ENCODE assay signal across 29 cellular contexts in genomic region chr5:153542536-153542935, GRCh38. TPM values are rescaled to one million over a fixed set of nuclear protein-coding genes. Genes with fewer than 3 reads are reported as not detected.
DNase-seq lines count a peak whose midpoint lies in the region; FAIRE-seq and TF ChIP-seq lines count a peak whose summit lies in the region.
"Had no signal": no experiment of that assay in that cellular context is flagged by ENCODE, and none has a peak within 500 bp of the region (broad histone marks: within the 10 kb centered on the region; RNA-seq: fewer than 3 reads in every experiment).

No MANE protein-coding gene starts in this region.

- no peaks in the 10 kb centered on the region for H3K4me1 ChIP-seq in endothelial cell of umbilical vein (ENCODE audit: control insufficient read depth, extremely low read depth, insufficient read depth, low read length)
- no peaks in the 10 kb centered on the region for H3K4me1 ChIP-seq in left ventricle myocardium inferior
- H3K4me1 ChIP-seq: HAP-1, parathyroid adenoma had no signal

- H3K4me1 Mint-ChIP-seq in activated naive CD8-positive, alpha-beta T cell treated with anti-CD3 and anti-CD28 coated beads for 36 hours = no peaks in the 10 kb centered on the region
- H3K4me1 Mint-ChIP-seq in glutamatergic neuron (ENCODE audit: low read depth, unreplicated experiment) = peaks cover 2% of the 10 kb centered on the region
- H3K4me1 Mint-ChIP-seq: activated CD4-positive, alpha-beta memory T cell treated with anti-CD3 and anti-CD28 coated beads, Interleukin-2, amount 10 ng/mL, durations not matched to agents 7 days and 5 days; immature natural killer cell had no signal

- H3K9me3 Mint-ChIP-seq in activated naive CD8-positive, alpha-beta T cell treated with anti-CD3 and anti-CD28 coated beads for 36 hours = peaks cover 1% of the 10 kb centered on the region
- peaks cover 1% of the 10 kb centered on the region for H3K9me3 Mint-ChIP-seq in glutamatergic neuron (ENCODE audit: unreplicated experiment)
- H3K9me3 Mint-ChIP-seq: activated CD4-positive, alpha-beta memory T cell treated with anti-CD3 and anti-CD28 coated beads, Interleukin-2, amount 10 ng/mL, durations not matched to agents 7 days and 5 days had no signal

- H3K4me2 ChIP-seq in endothelial cell of umbilical vein (ENCODE audit: insufficient read depth, low read length) = no peak overlapping the region
- H3K4me2 ChIP-seq: neural progenitor cell had no signal

- H3K27ac ChIP-seq in endothelial cell of umbilical vein (ENCODE audit: insufficient read depth, low read depth, low read length) (no peak overlapping the region), left ventricle myocardium inferior (replicated peaks) (no peak overlapping the region)
- H3K27ac ChIP-seq: dorsolateral prefrontal cortex, neural progenitor cell, parathyroid adenoma, RWPE1 had no signal

- H3K27me3 ChIP-seq in endothelial cell of umbilical vein (ENCODE audit: control insufficient read depth in 2 of 2, insufficient read depth in 2 of 2, low read length in 2 of 2) = no peaks in the 10 kb centered on the region
- H3K27me3 ChIP-seq in left ventricle myocardium inferior (ENCODE audit: low read depth) = no peaks in the 10 kb centered on the region
- H3K27me3 ChIP-seq: dorsolateral prefrontal cortex, neural progenitor cell had no signal

- no peak for FAIRE-seq in endothelial cell of umbilical vein (lab: Jason Lieb, UNC)
- FAIRE-seq: GM18507, HepG2, small intestine had no signal

- H4K20me1 ChIP-seq in endothelial cell of umbilical vein (replicated peaks; ENCODE audit: control insufficient read depth, extremely low read depth, insufficient read depth, low read length) = no peaks in the 10 kb centered on the region

- CTCF ChIA-PET in endothelial cell of umbilical vein (lab: Charles Lee) = interaction anchor here (1.2 kb wide), 1 partner anchor 19 kb away, joined by 3 read pairs; no protein-coding TSS in a partner anchor

- H3K4me3 ChIP-seq in endothelial cell of umbilical vein (replicated peaks in 1 of 3; ENCODE audit: insufficient read depth in 1 of 3, low read depth in 1 of 3, low read length in 3 of 3) (no peak overlapping the region), left ventricle myocardium inferior (no peak overlapping the region)
- H3K4me3 ChIP-seq: dorsolateral prefrontal cortex, HAP-1, neural progenitor cell had no signal

- H3K9me1 ChIP-seq in endothelial cell of umbilical vein (replicated peaks; ENCODE audit: control insufficient read depth, extremely low read depth, insufficient read depth, low read length) = no peaks in the 10 kb centered on the region

- no peak overlapping the region for H3K27ac Mint-ChIP-seq in activated naive CD8-positive, alpha-beta T cell treated with anti-CD3 and anti-CD28 coated beads for 36 hours
- no peak overlapping the region for H3K27ac Mint-ChIP-seq in glutamatergic neuron (ENCODE audit: unreplicated experiment)
- H3K27ac Mint-ChIP-seq: activated CD4-positive, alpha-beta memory T cell treated with anti-CD3 and anti-CD28 coated beads, Interleukin-2, amount 10 ng/mL, durations not matched to agents 7 days and 5 days; brain; immature natural killer cell; neural progenitor cell had no signal

- H3K36me3 Mint-ChIP-seq in activated naive CD8-positive, alpha-beta T cell treated with anti-CD3 and anti-CD28 coated beads for 36 hours = no peaks in the 10 kb centered on the region
- H3K36me3 Mint-ChIP-seq in glutamatergic neuron (ENCODE audit: unreplicated experiment) = no peaks in the 10 kb centered on the region
- H3K36me3 Mint-ChIP-seq: brain, immature natural killer cell had no signal

- no peaks in the 10 kb centered on the region for H3K79me2 ChIP-seq in endothelial cell of umbilical vein (ENCODE audit: control insufficient read depth, insufficient read depth, low read length)
- H3K79me2 ChIP-seq: parathyroid adenoma had no signal

- no peak for TF ChIP-seq CTCF in endothelial cell of umbilical vein (IDR thresholded peaks at IDR 0.05; ENCODE audit: extremely low read depth in 1 of 2, insufficient read depth in 1 of 2, low read depth in 1 of 2, low read length in 2 of 2)
- no peak for TF ChIP-seq CTCF in left ventricle myocardium inferior (IDR thresholded peaks at IDR 0.05; ENCODE audit: borderline replicate concordance)
- TF ChIP-seq CTCF in glutamatergic neuron (IDR thresholded peaks at IDR 0.05; ENCODE audit: partially characterized antibody, unreplicated experiment) = no peak

- H3K9me3 ChIP-seq in endothelial cell of umbilical vein (replicated peaks; ENCODE audit: control insufficient read depth, insufficient read depth, low read length) (no peaks in the 10 kb centered on the region), left ventricle myocardium inferior (replicated peaks) (no peaks in the 10 kb centered on the region)
- H3K9me3 ChIP-seq: HAP-1 had no signal

- dilution Hi-C loops in endothelial cell of umbilical vein (cut with MboI; ENCODE audit: extremely low pct_ligation_motif_present, low sequenced_read_pairs) = no loop called here

- intact Hi-C loops in endothelial cell of umbilical vein (cut with micrococcal nuclease) = no loop called here
- intact Hi-C loops in left ventricle myocardium inferior (cut with micrococcal nuclease) = no loop called here

- peak; percentile 56 for DNase-seq in EH (ENCODE audit: low read depth)
- DNase-seq in M059J (ENCODE audit: low read depth) = peak; percentile 65
- DNase-seq in endothelial cell of umbilical vein (ENCODE audit: low read depth, low spot score) = no peak
- DNase-seq in non-pigmented ciliary epithelial cell (ENCODE audit: low read depth) = peak; percentile 14
- no peak for DNase-seq in left ventricle myocardium inferior
- DNase-seq in activated naive CD8-positive, alpha-beta T cell treated with anti-CD3 and anti-CD28 coated beads for 36 hours = no peak
- no peak for DNase-seq in erythroblast (lab: John Stamatoyannopoulos, UW)
- no peak for DNase-seq in glutamatergic neuron
- DNase-seq: activated CD4-positive, alpha-beta memory T cell treated with anti-CD3 and anti-CD28 coated beads, Interleukin-2, amount 10 ng/mL, durations not matched to agents 7 days and 5 days; activated CD4-positive, alpha-beta T cell treated with anti-CD3 and anti-CD28 coated beads for 1 hour; activated CD8-positive, alpha-beta memory T cell treated with anti-CD3 and anti-CD28 coated beads, Interleukin-2, amount 50 U/mL, for 4 hours; activated naive CD4-positive, alpha-beta T cell; dorsolateral prefrontal cortex; immature natural killer cell; Karpas-422; left ventricle myocardium superior; MV-4-11; NCI-H1436; NCI-H446 treated with DMSO at 0.1 percent for 48 hours; small intestine; stimulated activated naive CD4-positive, alpha-beta T cell treated with Interleukin-2 at 50 U/mL for 16 hours had no signal

- no peak overlapping the region for H2AFZ ChIP-seq in endothelial cell of umbilical vein (ENCODE audit: low read depth, low read length)
- H2AFZ ChIP-seq: neural progenitor cell, parathyroid adenoma had no signal

- no peaks in the 10 kb centered on the region for H3K36me3 ChIP-seq in endothelial cell of umbilical vein (ENCODE audit: control insufficient read depth in 2 of 2, extremely low read depth in 1 of 2, insufficient read depth in 2 of 2, low read length in 2 of 2)
- H3K36me3 ChIP-seq in left ventricle myocardium inferior = no peaks in the 10 kb centered on the region
- H3K36me3 ChIP-seq: HAP-1, neural progenitor cell had no signal

- no peaks in the 10 kb centered on the region for H3K27me3 Mint-ChIP-seq in activated naive CD8-positive, alpha-beta T cell treated with anti-CD3 and anti-CD28 coated beads for 36 hours
- peaks cover 2% of the 10 kb centered on the region for H3K27me3 Mint-ChIP-seq in glutamatergic neuron (ENCODE audit: unreplicated experiment)
- H3K27me3 Mint-ChIP-seq: activated CD4-positive, alpha-beta memory T cell treated with anti-CD3 and anti-CD28 coated beads, Interleukin-2, amount 10 ng/mL, durations not matched to agents 7 days and 5 days had no signal

- POLR2A ChIA-PET in endothelial cell of umbilical vein (lab: Charles Lee) = no interaction called here

- no peak overlapping the region for H3K4me3 Mint-ChIP-seq in activated naive CD8-positive, alpha-beta T cell treated with anti-CD3 and anti-CD28 coated beads for 36 hours
- H3K4me3 Mint-ChIP-seq in glutamatergic neuron (ENCODE audit: unreplicated experiment) = no peak overlapping the region
- H3K4me3 Mint-ChIP-seq: activated CD4-positive, alpha-beta memory T cell treated with anti-CD3 and anti-CD28 coated beads, Interleukin-2, amount 10 ng/mL, durations not matched to agents 7 days and 5 days; brain; immature natural killer cell; neural progenitor cell had no signal

- TF ChIP-seq POLR2A in endothelial cell of umbilical vein (IDR thresholded peaks at IDR 0.05; ENCODE audit: low read depth, low read length) (no peak), erythroblast (IDR thresholded peaks at IDR 0.05; ENCODE audit: low read length) (no peak)

- no peak overlapping the region for H3K9ac ChIP-seq in endothelial cell of umbilical vein (replicated peaks; ENCODE audit: extremely low read depth, insufficient read depth, low read length)
- H3K9ac ChIP-seq: neural progenitor cell, parathyroid adenoma had no signal

- BruUV-seq in endothelial cell of umbilical vein (replicated peaks; lab: Mats Ljungman, UMichigan) = no TSS peak

TF ChIP-seq in endothelial cell of umbilical vein, 7 proteins besides CTCF, POLR2A, EP300 and RAD21 (continues in another document):
- TF ChIP-seq JUN (IDR thresholded peaks at IDR 0.05; ENCODE audit: borderline replicate concordance, insufficient read depth, insufficient read length, low read depth) = no peak
- no peak for TF ChIP-seq GATA2 (IDR thresholded peaks at IDR 0.05; ENCODE audit: insufficient read depth, insufficient read length, low read depth, low read length)
- no peak for TF ChIP-seq POLR2AphosphoS5 (IDR thresholded peaks at IDR 0.05; ENCODE audit: insufficient read depth, low read depth, low read length)
- TF ChIP-seq FOS (IDR thresholded peaks at IDR 0.05; ENCODE audit: borderline replicate concordance, insufficient read depth, low read length) = peak; percentile 48
- no peak for TF ChIP-seq MYC (IDR thresholded peaks at IDR 0.05; ENCODE audit: low read depth, low read length)
- TF ChIP-seq EZH2 (IDR thresholded peaks at IDR 0.05; ENCODE audit: borderline replicate concordance, low read depth, low read length, severe bottlenecking) = no peak

RNA-seq across cellular contexts. Expression of gene GRIA1, which starts 52.1 kb away (rescaled TPM):
- total RNA-seq in M059J (2014; rRNA removed; shearing (Covaris generic)) = 0.30 and 1.2 TPM in 2 replicates
- total RNA-seq in endothelial cell of umbilical vein (not detected in 2 replicates), left ventricle myocardium inferior (0.14 TPM), glutamatergic neuron (ENCODE audit: unreplicated experiment) (not detected)
- polyA plus RNA-seq in endothelial cell of umbilical vein = not detected in 2 replicates
- polyA plus RNA-seq in endothelial cell of umbilical vein (2011; cell fraction: cytosol; rRNA removed) = not detected in 2 replicates
- not detected in 2 replicates for polyA plus RNA-seq in endothelial cell of umbilical vein (2011; cell fraction: nucleus; rRNA removed)
- not detected in 2 replicates for polyA plus RNA-seq in endothelial cell of umbilical vein (2012)
- polyA minus RNA-seq in endothelial cell of umbilical vein = not detected in 2 replicates
- polyA minus RNA-seq in endothelial cell of umbilical vein (2011; cell fraction: cytosol; rRNA and poly(A)+ RNA removed) = not detected
- not detected in 2 replicates for polyA minus RNA-seq in endothelial cell of umbilical vein (2011; cell fraction: nucleus; rRNA and poly(A)+ RNA removed)
- total RNA-seq in activated naive CD8-positive, alpha-beta T cell treated with anti-CD3 and anti-CD28 coated beads for 36 hours = not detected
- total RNA-seq: activated CD4-positive, alpha-beta memory T cell treated with anti-CD3 and anti-CD28 coated beads, Interleukin-2, amount 10 ng/mL, durations not matched to agents 7 days and 5 days; HepG2; ureter had no signal
- polyA plus RNA-seq: HepG2, immature natural killer cell had no signal

Comparison
In these comparisons a context has a peak if more than half of its experiments do, and no peak if none do; other contexts are left out.
1. DNase-seq: peak in EH (single experiment), M059J (single experiment) and non-pigmented ciliary epithelial cell (single experiment); none in endothelial cell of umbilical vein (single experiment), left ventricle myocardium inferior (single experiment), activated naive CD8-positive, alpha-beta T cell treated with anti-CD3 and anti-CD28 coated beads for 36 hours (single experiment), erythroblast (0 of 2) and glutamatergic neuron (single experiment).